ENCODE assay signal across 1 cellular context in genomic region chr13:21006141-21007005, GRCh38.
TF ChIP-seq lines count a peak whose summit lies in the region.

No MANE protein-coding gene starts in this region.

TF ChIP-seq in H1, 55 proteins besides CTCF, POLR2A, EP300 and RAD21 (continued from another document):
- TF ChIP-seq SIX5 (IDR thresholded peaks at IDR 0.05; ENCODE audit: low read depth, low read length) (no peak), TBP (IDR thresholded peaks at IDR 0.05; ENCODE audit: low read depth, low read length) (no peak), NANOG (IDR thresholded peaks at IDR 0.05; ENCODE audit: insufficient read depth, low read depth, low read length, poor library complexity, severe bottlenecking) (no peak), TEAD4 (IDR thresholded peaks at IDR 0.05; ENCODE audit: low read depth, low read length) (no peak), EZH2 (IDR thresholded peaks at IDR 0.05; ENCODE audit: low read depth, low read length, severe bottlenecking) (no peak), GABPA (IDR thresholded peaks at IDR 0.05; ENCODE audit: borderline replicate concordance, insufficient read depth, low read length) (no peak), MAX (IDR thresholded peaks at IDR 0.05) (no peak)
